In genomic region chr11:96157517-96157873, GRCh38 we compare ENCODE assay signal across 2 cellular contexts.
TF ChIP-seq lines count a peak whose summit lies in the region.

No MANE protein-coding gene starts in this region.

TF ChIP-seq in liver, 16 proteins besides CTCF, POLR2A, EP300 and RAD21 (continued from another document):
- TF ChIP-seq ZBTB33 (IDR thresholded peaks at IDR 0.05) = no peak

TF ChIP-seq in HepG2, 621 proteins besides CTCF, POLR2A, EP300 and RAD21:
- TF ChIP-seq STAT6 (CRISPR knock-in tag; IDR thresholded peaks at IDR 0.05; ENCODE audit: borderline replicate concordance) (no peak), ZNF546 (CRISPR knock-in tag; conservative IDR thresholded peaks at IDR 0.05) (no peak), SATB2 (CRISPR knock-in tag; IDR thresholded peaks at IDR 0.05) (no peak), TBP (CRISPR knock-in tag; IDR thresholded peaks at IDR 0.05) (no peak), NFE2 (CRISPR knock-in tag; IDR thresholded peaks at IDR 0.05) (no peak)
